ENCODE assay signal across 8 cellular contexts in the genomic region with DNA sequence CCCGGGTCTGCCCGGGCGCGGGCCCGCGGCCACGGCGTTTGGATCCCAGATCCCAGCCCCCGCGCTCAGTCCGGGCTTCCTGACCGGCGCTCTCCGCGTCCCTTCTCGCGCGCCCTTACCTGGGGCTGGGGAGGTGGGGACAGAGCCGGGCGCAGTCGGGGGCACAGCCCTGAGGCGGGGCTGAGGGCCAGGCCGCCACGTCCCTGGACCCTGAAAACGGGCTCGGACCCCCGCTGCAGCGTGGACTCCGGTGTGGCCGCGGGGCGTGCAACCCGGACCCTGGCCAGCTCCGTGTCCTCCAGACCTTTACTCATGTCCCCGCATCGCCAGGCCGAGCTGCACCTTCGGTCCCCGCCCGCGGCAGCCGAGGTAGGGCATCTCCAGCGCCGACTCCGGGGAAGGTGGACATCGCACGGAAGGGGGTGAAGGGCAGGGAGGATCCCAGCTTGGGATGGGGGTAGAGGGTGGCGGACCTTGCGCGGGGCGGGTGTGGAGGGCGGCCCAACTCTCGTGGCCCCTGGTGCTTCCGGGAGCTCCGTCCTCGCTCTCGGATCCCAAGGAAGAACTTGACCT. TPM values are rescaled to one million over a fixed set of nuclear protein-coding genes. Genes with fewer than 3 reads are reported as not detected.
DNase-seq lines count a peak whose midpoint lies in the region; ATAC-seq and TF ChIP-seq lines count a peak whose summit lies in the region.

No MANE protein-coding gene starts in this region.

- peak overlapping the region; percentile 61; the same call in 1 of the 2 replicates for H3K4me3 ChIP-seq in GM08714 (ENCODE audit: low read length)
- peak overlapping the region; percentile 35 for H3K4me3 ChIP-seq in WI38 (ENCODE audit: low read depth, low read length)
- H3K4me3 ChIP-seq in heart right ventricle, result peak overlapping the region; percentile 46 to 73 (median 66)

- 2% methylated on average over 53 to 57 of the region's 57 CpGs for WGBS in heart right ventricle, 2 donors

- TF ChIP-seq CTCF in WI38 (IDR thresholded peaks at IDR 0.05; ENCODE audit: low read depth, low read length) (no peak), heart right ventricle (IDR thresholded peaks at IDR 0.05) (no peak)

- H3K27ac ChIP-seq in heart right ventricle, result peak overlapping the region in 6 of 10 donors; percentile 20 to 78 (median 42)

- no peaks in the 10 kb centered on the region for H3K27me3 ChIP-seq in heart right ventricle

- H3K4me1 ChIP-seq in heart right ventricle, result peaks cover 3 to 31% (median 19%) of the 10 kb centered on the region in 9 donors

- peaks cover 0 to 22% (median 0%) of the 10 kb centered on the region in 9 donors for H3K36me3 ChIP-seq in heart right ventricle

- intact Hi-C loops in heart right ventricle (cut with DNase I), result loop anchor here in 1 of 10 donors (5.0 kb wide), 1 partner anchor 35 kb away; no protein-coding TSS in a partner anchor
- intact Hi-C loops in sciatic nerve (cut with DNase I), result no loop called here

- no peak for DNase-seq in heart right ventricle
- no peak for DNase-seq in sciatic nerve (ENCODE audit: low spot score)
- no peak for DNase-seq in NCI-H510A (lab: John Stamatoyannopoulos, UW)
- no peak for DNase-seq in UCSD-AML1 (lab: John Stamatoyannopoulos, UW; ENCODE audit: unreplicated experiment)
- DNase-seq in NCI-H510A treated with DMSO at 0.1 percent for 48 hours (lab: John Stamatoyannopoulos, UW), result no peak

- ATAC-seq in heart right ventricle (peak; percentile 38 to 62 (median 58)), sciatic nerve (peak; percentile 53), GM21528 (IDR thresholded peaks at IDR 0.05; ENCODE audit: low FRiP score, unreplicated experiment) (no peak)

- no peaks in the 10 kb centered on the region for H3K9me3 ChIP-seq in heart right ventricle

RNA-seq across cellular contexts. Expression of gene AIFM3, which starts 9.9 kb away (rescaled TPM):
- 1 to 10 TPM in 3 of 10 donors, under 1 TPM in 6, not detected in 1; 0.24 to 1.5 (median 0.50) TPM for total RNA-seq in heart right ventricle
- polyA plus RNA-seq in heart right ventricle, result 1 to 10 TPM in 1 of 2 donors, under 1 TPM in 1; 0.29 to 1.5 TPM
- 2.1 TPM for total RNA-seq in sciatic nerve

RNA-seq across cellular contexts. Expression of gene LZTR1, which starts 24.9 kb away (rescaled TPM):
- 10 to 100 TPM; 14.7 to 32.5 (median 23.7) TPM for total RNA-seq in heart right ventricle
- polyA plus RNA-seq in heart right ventricle, result 10 to 100 TPM; 25.0 to 36.5 TPM
- 72.9 TPM for total RNA-seq in sciatic nerve

RNA-seq across cellular contexts. Expression of gene CRKL, which starts 40.0 kb away (rescaled TPM):
- total RNA-seq in heart right ventricle, result 10 to 100 TPM; 43.3 to 76.9 (median 56.5) TPM
- polyA plus RNA-seq in heart right ventricle, result 10 to 100 TPM; 19.2 to 33.7 TPM
- 61.4 TPM for total RNA-seq in sciatic nerve

RNA-seq across cellular contexts. Expression of gene THAP7, which starts 44.7 kb away (rescaled TPM):
- 10 to 100 TPM; 15.5 to 26.3 (median 17.5) TPM for total RNA-seq in heart right ventricle
- polyA plus RNA-seq in heart right ventricle, result 10 to 100 TPM; 29.3 to 54.9 TPM
- 21.9 TPM for total RNA-seq in sciatic nerve

RNA-seq across cellular contexts. Expression of gene P2RX6, which starts 57.8 kb away (rescaled TPM):
- 1 to 10 TPM in 9 of 10 donors, under 1 TPM in 1; 0.81 to 7.7 (median 3.9) TPM for total RNA-seq in heart right ventricle
- polyA plus RNA-seq in heart right ventricle, result under 1 TPM; 0.07 to 0.80 TPM
- 2.3 TPM for total RNA-seq in sciatic nerve
